24 cellular contexts compared by ENCODE assay signal in genomic region chr3:125319765-125320164, GRCh38. TPM values are rescaled to one million over a fixed set of nuclear protein-coding genes. Genes with fewer than 3 reads are reported as not detected.
DNase-seq lines count a peak whose midpoint lies in the region; ATAC-seq and TF ChIP-seq lines count a peak whose summit lies in the region.
"Had no signal": no experiment of that assay in that cellular context is flagged by ENCODE, and none has a peak within 500 bp of the region (broad histone marks: within the 10 kb centered on the region; RNA-seq: fewer than 3 reads in every experiment).

No MANE protein-coding gene starts in this region.

- no peak for TF ChIP-seq CTCF in activated B cell treated with CpG ODN at 0.5 μM for 24 hours (IDR thresholded peaks at IDR 0.05)

- H3K36me3 Mint-ChIP-seq in activated naive CD8-positive, alpha-beta T cell, result peaks cover 13% of the 10 kb centered on the region
- peaks cover 32% of the 10 kb centered on the region for H3K36me3 Mint-ChIP-seq in activated naive CD8-positive, alpha-beta T cell treated with anti-CD3 and anti-CD28 coated beads for 36 hours
- peaks cover 36% of the 10 kb centered on the region for H3K36me3 Mint-ChIP-seq in activated B cell treated with CpG ODN at 0.5 μM for 24 hours (ENCODE audit: low read depth)

- no peak for DNase-seq in activated naive CD8-positive, alpha-beta T cell treated with anti-CD3 and anti-CD28 coated beads for 36 hours
- no peak for DNase-seq in activated B cell treated with CpG ODN at 0.5 μM for 24 hours
- no peak for DNase-seq in left lobe of liver (ENCODE audit: low spot score)
- no peak for DNase-seq in NCI-H774 (lab: John Stamatoyannopoulos, UW)
- DNase-seq in cerebellar cortex (ENCODE audit: low spot score), result no peak
- DNase-seq in NCI-H2171 treated with DMSO at 0.1 percent for 48 hours (lab: John Stamatoyannopoulos, UW), result no peak
- DNase-seq in NCI-H1436 treated with DMSO at 0.1 percent for 48 hours (lab: John Stamatoyannopoulos, UW), result no peak
- DNase-seq: activated CD4-positive, alpha-beta T cell treated with anti-CD3 and anti-CD28 coated beads for 48 hours; activated T-cell treated with anti-CD3 and anti-CD28 coated beads, Interleukin-2, amount 50 U/mL, for 48 hours; adrenal gland; body of pancreas; COR-L47; effector CD8-positive, alpha-beta T cell; head of caudate nucleus; naive B cell; NCI-H1105; NCI-H1930; NCI-H446; SHP77 treated with DMSO at 0.1 percent for 48 hours had no signal

- POLR2A ChIA-PET in activated B cell treated with CpG ODN at 0.5 μM for 24 hours (lab: Charles Lee), result no interaction called here

- CTCF ChIA-PET in activated B cell treated with CpG ODN at 0.5 μM for 24 hours (lab: Charles Lee), result no interaction called here

- ATAC-seq in activated B cell treated with CpG ODN at 0.5 μM for 24 hours (ENCODE audit: low read depth), result no peak
- ATAC-seq in left lobe of liver, result peak; percentile 38
- ATAC-seq: body of pancreas, GM12878, HCT116, K562 had no signal

- intact Hi-C loops in activated B cell treated with CpG ODN at 0.5 μM for 24 hours (cut with micrococcal nuclease), result no loop called here

- H3K4me3 Mint-ChIP-seq in activated naive CD8-positive, alpha-beta T cell, result no peak overlapping the region
- H3K4me3 Mint-ChIP-seq in activated naive CD8-positive, alpha-beta T cell treated with anti-CD3 and anti-CD28 coated beads for 36 hours, result no peak overlapping the region
- H3K4me3 Mint-ChIP-seq in activated B cell treated with CpG ODN at 0.5 μM for 24 hours, result no peak overlapping the region
- H3K4me3 Mint-ChIP-seq: naive B cell; T-helper 2 cell treated with Interferon-gamma antibody and Interleukin-4, amounts not matched to agents 5 μg/mL and 100 μg/mL, for 36 hours had no signal

- H3K9me3 Mint-ChIP-seq in activated naive CD8-positive, alpha-beta T cell (ENCODE audit: low read depth), result peaks cover 7% of the 10 kb centered on the region
- peaks cover 3% of the 10 kb centered on the region for H3K9me3 Mint-ChIP-seq in activated naive CD8-positive, alpha-beta T cell treated with anti-CD3 and anti-CD28 coated beads for 36 hours
- no peaks in the 10 kb centered on the region for H3K9me3 Mint-ChIP-seq in activated B cell treated with CpG ODN at 0.5 μM for 24 hours
- H3K9me3 Mint-ChIP-seq: T-helper 2 cell treated with Interferon-gamma antibody and Interleukin-4, amounts not matched to agents 5 μg/mL and 100 μg/mL, for 36 hours had no signal

- no peaks in the 10 kb centered on the region for H3K27me3 Mint-ChIP-seq in activated naive CD8-positive, alpha-beta T cell
- no peaks in the 10 kb centered on the region for H3K27me3 Mint-ChIP-seq in activated naive CD8-positive, alpha-beta T cell treated with anti-CD3 and anti-CD28 coated beads for 36 hours
- H3K27me3 Mint-ChIP-seq in activated B cell treated with CpG ODN at 0.5 μM for 24 hours, result no peaks in the 10 kb centered on the region
- H3K27me3 Mint-ChIP-seq: naive B cell had no signal

- peaks cover 13% of the 10 kb centered on the region for H3K4me1 Mint-ChIP-seq in activated naive CD8-positive, alpha-beta T cell (ENCODE audit: low read depth)
- peaks cover 8% of the 10 kb centered on the region for H3K4me1 Mint-ChIP-seq in activated naive CD8-positive, alpha-beta T cell treated with anti-CD3 and anti-CD28 coated beads for 36 hours
- peaks cover 28% of the 10 kb centered on the region for H3K4me1 Mint-ChIP-seq in activated B cell treated with CpG ODN at 0.5 μM for 24 hours

- H3K27ac Mint-ChIP-seq in activated naive CD8-positive, alpha-beta T cell, result peak overlapping the region; percentile 31
- no peak overlapping the region for H3K27ac Mint-ChIP-seq in activated naive CD8-positive, alpha-beta T cell treated with anti-CD3 and anti-CD28 coated beads for 36 hours
- peak overlapping the region; percentile 20 for H3K27ac Mint-ChIP-seq in activated B cell treated with CpG ODN at 0.5 μM for 24 hours
- H3K27ac Mint-ChIP-seq: T-helper 2 cell treated with Interferon-gamma antibody and Interleukin-4, amounts not matched to agents 5 μg/mL and 100 μg/mL, for 36 hours had no signal

RNA-seq across cellular contexts. Expression of gene ZNF148, which starts 55.4 kb away (rescaled TPM):
- total RNA-seq in activated naive CD8-positive, alpha-beta T cell treated with anti-CD3 and anti-CD28 coated beads for 36 hours, result 10 to 100 TPM; 33.8 to 34.3 TPM
- total RNA-seq in activated B cell treated with CpG ODN at 0.5 μM for 24 hours (46.6 and 57.6 TPM in 2 replicates), left lobe of liver (17.7 TPM)
